ENCODE assay signal across 10 cellular contexts in genomic region chr5:119386945-119387344, GRCh38. TPM values are rescaled to one million over a fixed set of nuclear protein-coding genes. Genes with fewer than 3 reads are reported as not detected.
A peak's percentile ranks its signal among the peaks of the same experiment; 100 is the strongest.
DNase-seq lines count a peak whose midpoint lies in the region; ATAC-seq and TF ChIP-seq lines count a peak whose summit lies in the region.
"Had no signal": no experiment of that assay in that cellular context is flagged by ENCODE, and none has a peak within 500 bp of the region (broad histone marks: within the 10 kb centered on the region; RNA-seq: fewer than 3 reads in every experiment).

No MANE protein-coding gene starts in this region.

- H3K4me3 Mint-ChIP-seq in CD8-positive, alpha-beta memory T cell = peak overlapping the region in 2 of 7 donors; percentile 52 to 53
- H3K4me3 Mint-ChIP-seq in T-cell = peak overlapping the region in 1 of 3 donors; percentile 2
- H3K4me3 Mint-ChIP-seq in naive thymus-derived CD8-positive, alpha-beta T cell = peak overlapping the region in 4 of 10 donors; percentile 10 to 55 (median 26)

- no peak overlapping the region for H2BK120ac ChIP-seq in neuronal stem cell (ENCODE audit: low read depth, low read length)

- H3K4me2 ChIP-seq in fibroblast of lung (ENCODE audit: extremely low read depth, insufficient read depth, low read length) (no peak overlapping the region), neuronal stem cell (ENCODE audit: insufficient read depth, low read length, poor library complexity, severe bottlenecking) (no peak overlapping the region)

- H2AK5ac ChIP-seq in neuronal stem cell (ENCODE audit: low read depth, low read length) = no peak overlapping the region

- no peak overlapping the region for H2BK15ac ChIP-seq in neuronal stem cell (ENCODE audit: low read length)

- peaks cover 70% of the 10 kb centered on the region for H3K4me1 ChIP-seq in CD8-positive, alpha-beta memory T cell (ENCODE audit: insufficient read depth, low read length)
- H3K4me1 ChIP-seq in fibroblast of lung (ENCODE audit: control insufficient read depth, extremely low read depth, insufficient read depth, low read length) (peaks cover 6% of the 10 kb centered on the region), neuronal stem cell (ENCODE audit: control insufficient read depth in 2 of 2, insufficient read depth in 1 of 2, low read depth in 1 of 2, low read length in 2 of 2) (peaks cover 0 to 3% of the 10 kb centered on the region in 2 donors)

- DNase-seq in CD8-positive, alpha-beta memory T cell = no peak
- DNase-seq in T-cell (no peak), fibroblast of lung (ENCODE audit: low read depth in 2 of 2) (peak; percentile 37 to 54), DMS79 (lab: John Stamatoyannopoulos, UW) (no peak), C1 segment of cervical spinal cord (lab: John Stamatoyannopoulos, UW) (no peak), neuronal stem cell (ENCODE audit: low spot score) (no peak)
- no peak for DNase-seq in naive thymus-derived CD8-positive, alpha-beta T cell
- DNase-seq: anterior cingulate cortex; stimulated activated CD4-positive, alpha-beta T cell treated with anti-CD3 and anti-CD28 coated beads, Interleukin-4, amount 100 ng/mL, for 1 hour had no signal

- H3K4me1 Mint-ChIP-seq in CD8-positive, alpha-beta memory T cell = peaks cover 79 to 97% (median 97%) of the 10 kb centered on the region in 3 donors
- peaks cover 90 to 95% (median 94%) of the 10 kb centered on the region in 3 donors for H3K4me1 Mint-ChIP-seq in T-cell
- peaks cover 39 to 97% (median 81%) of the 10 kb centered on the region in 4 donors for H3K4me1 Mint-ChIP-seq in naive thymus-derived CD8-positive, alpha-beta T cell

- H2BK5ac ChIP-seq in neuronal stem cell (ENCODE audit: low read length) = no peak overlapping the region

- no peaks in the 10 kb centered on the region for H3K9me3 Mint-ChIP-seq in CD8-positive, alpha-beta memory T cell
- H3K9me3 Mint-ChIP-seq in T-cell = no peaks in the 10 kb centered on the region
- no peaks in the 10 kb centered on the region for H3K9me3 Mint-ChIP-seq in naive thymus-derived CD8-positive, alpha-beta T cell

- no peak overlapping the region for H3K4ac ChIP-seq in neuronal stem cell (ENCODE audit: low read length)

- H2AFZ ChIP-seq in fibroblast of lung (ENCODE audit: low read length) (no peak overlapping the region), neuronal stem cell (ENCODE audit: low read length) (no peak overlapping the region)

- no peaks in the 10 kb centered on the region for H3K27me3 Mint-ChIP-seq in CD8-positive, alpha-beta memory T cell
- no peaks in the 10 kb centered on the region for H3K27me3 Mint-ChIP-seq in T-cell
- H3K27me3 Mint-ChIP-seq in naive thymus-derived CD8-positive, alpha-beta T cell = no peaks in the 10 kb centered on the region

- H3K4me3 ChIP-seq in CD8-positive, alpha-beta memory T cell (ENCODE audit: low read length) = no peak overlapping the region
- H3K4me3 ChIP-seq in fibroblast of lung (replicated peaks in 1 of 4; ENCODE audit: control extremely low read depth in 1 of 4, insufficient read depth in 1 of 4, low read depth in 3 of 4, low read length in 4 of 4) = no peak overlapping the region
- H3K4me3 ChIP-seq in neuronal stem cell (ENCODE audit: low read length in 2 of 2) = no peak overlapping the region

- H3K9me3 ChIP-seq in CD8-positive, alpha-beta memory T cell (ENCODE audit: low read length) = no peaks in the 10 kb centered on the region
- H3K9me3 ChIP-seq in fibroblast of lung (ENCODE audit: control insufficient read depth, insufficient read depth, low read depth, low read length) (no peaks in the 10 kb centered on the region), neuronal stem cell (replicated peaks in 1 of 2; ENCODE audit: control insufficient read depth in 2 of 2, insufficient read depth in 1 of 2, low read depth in 1 of 2, low read length in 2 of 2) (no peaks in the 10 kb centered on the region)

- H4K91ac ChIP-seq in neuronal stem cell (ENCODE audit: low read depth, low read length, poor library complexity) = no peak overlapping the region

- H3K23ac ChIP-seq in neuronal stem cell (ENCODE audit: low read depth, low read length, poor library complexity) = no peak overlapping the region

- H2BK12ac ChIP-seq in neuronal stem cell (ENCODE audit: low read length) = no peak overlapping the region

- H3K27me3 ChIP-seq in CD8-positive, alpha-beta memory T cell (ENCODE audit: insufficient read depth, low read length, poor library complexity, severe bottlenecking) = no peaks in the 10 kb centered on the region
- no peaks in the 10 kb centered on the region for H3K27me3 ChIP-seq in fibroblast of lung (ENCODE audit: control insufficient read depth, insufficient read depth, low read length)
- H3K27me3 ChIP-seq in neuronal stem cell (ENCODE audit: control insufficient read depth in 3 of 3, insufficient read depth in 3 of 3, low read depth in 1 of 3, low read length in 3 of 3) = no peaks in the 10 kb centered on the region

- H4K8ac ChIP-seq in neuronal stem cell (ENCODE audit: low read depth, low read length) = no peak overlapping the region

- H3K14ac ChIP-seq in neuronal stem cell (ENCODE audit: low read length) = no peak overlapping the region

- TF ChIP-seq CTCF in fibroblast of lung (conservative IDR thresholded peaks at IDR 0.05 in 1 of 2, IDR thresholded peaks at IDR 0.05 in 1 of 2; ENCODE audit: low read depth in 1 of 2, low read length in 2 of 2) = no peak

- peak overlapping the region in 6 of 8 donors; percentile 71 to 91 (median 80) for H3K27ac Mint-ChIP-seq in CD8-positive, alpha-beta memory T cell
- H3K27ac Mint-ChIP-seq in T-cell = peak overlapping the region; percentile 84 to 91
- peak overlapping the region in 9 of 10 donors; percentile 15 to 91 (median 83) for H3K27ac Mint-ChIP-seq in naive thymus-derived CD8-positive, alpha-beta T cell

- POLR2A ChIA-PET in CD8-positive, alpha-beta memory T cell (lab: Charles Lee) = interaction anchor here (0.6 to 1.2 kb wide), 2 partner anchors 57 to 63 kb away, joined by 3 to 4 read pairs; no protein-coding TSS in a partner anchor
- POLR2A ChIA-PET in T-cell (lab: Charles Lee) = no interaction called here
- POLR2A ChIA-PET in naive thymus-derived CD8-positive, alpha-beta T cell (lab: Charles Lee) = interaction anchor here (1.9 kb wide), 1 partner anchor 14 kb away, joined by 8 read pairs; no protein-coding TSS in a partner anchor

- H3K36me3 ChIP-seq in CD8-positive, alpha-beta memory T cell (ENCODE audit: insufficient read depth, low read length) = no peaks in the 10 kb centered on the region
- no peaks in the 10 kb centered on the region for H3K36me3 ChIP-seq in fibroblast of lung (ENCODE audit: control insufficient read depth, insufficient read depth, low read length)
- H3K36me3 ChIP-seq in neuronal stem cell (replicated peaks in 1 of 2; ENCODE audit: control insufficient read depth in 2 of 2, insufficient read depth in 2 of 2, low read length in 2 of 2) = no peaks in the 10 kb centered on the region

- no peak for ATAC-seq in T-cell (replicated peaks in 1 of 4)
- ATAC-seq in naive thymus-derived CD8-positive, alpha-beta T cell = no peak
- ATAC-seq in GM21447 (IDR thresholded peaks at IDR 0.05; ENCODE audit: unreplicated experiment) = no peak

- no peak overlapping the region for H3K27ac ChIP-seq in CD8-positive, alpha-beta memory T cell (ENCODE audit: low read depth, low read length)
- H3K27ac ChIP-seq in fibroblast of lung (ENCODE audit: insufficient read depth, low read length) = no peak overlapping the region
- no peak overlapping the region for H3K27ac ChIP-seq in neuronal stem cell (replicated peaks; ENCODE audit: low read length)

- WGBS in neuronal stem cell (ENCODE audit: extremely low coverage in 2 of 2, insufficient read length in 2 of 2, insufficient replicate concordance in 1 of 2), 2 donors = no CpG with 5 or more reads among the region's 4 CpGs

- no peaks in the 10 kb centered on the region for H3K79me1 ChIP-seq in neuronal stem cell (ENCODE audit: low read depth, low read length)

- H4K20me1 ChIP-seq in fibroblast of lung (ENCODE audit: control insufficient read depth, extremely low read depth, insufficient read depth, low read length) = no peaks in the 10 kb centered on the region

- no peak overlapping the region for H3K9ac ChIP-seq in fibroblast of lung (ENCODE audit: insufficient read depth, low read length)
- no peak overlapping the region for H3K9ac ChIP-seq in neuronal stem cell (ENCODE audit: low read depth, low read length, poor library complexity)

- peaks cover 0 to 27% (median 5%) of the 10 kb centered on the region in 3 donors for H3K36me3 Mint-ChIP-seq in CD8-positive, alpha-beta memory T cell
- H3K36me3 Mint-ChIP-seq in T-cell = peaks cover 32% of the 10 kb centered on the region
- peaks cover 0 to 51% (median 13%) of the 10 kb centered on the region in 3 donors for H3K36me3 Mint-ChIP-seq in naive thymus-derived CD8-positive, alpha-beta T cell

- CTCF ChIA-PET in CD8-positive, alpha-beta memory T cell (lab: Charles Lee) = interaction anchor here (1.2 kb wide), 1 partner anchor 25 kb away, joined by 3 read pairs; no protein-coding TSS in a partner anchor
- CTCF ChIA-PET in T-cell (lab: Charles Lee) = interaction anchor here in 1 of 2 donors (1.0 to 2.3 kb wide), 2 partner anchors 25 to 71 kb away, joined by 3 to 8 read pairs; no protein-coding TSS in a partner anchor

- no peaks in the 10 kb centered on the region for H3K79me2 ChIP-seq in fibroblast of lung (ENCODE audit: control insufficient read depth, insufficient read depth, low read length)

- no peak overlapping the region for H3K18ac ChIP-seq in neuronal stem cell (ENCODE audit: low read length)

RNA-seq across cellular contexts. Expression of gene TNFAIP8, which starts 31.1 kb away (rescaled TPM):
- 100 to 1,000 TPM; 295 to 311 TPM for total RNA-seq in CD8-positive, alpha-beta memory T cell
- polyA plus RNA-seq in CD8-positive, alpha-beta memory T cell = 207 TPM
- total RNA-seq in T-cell (100 to 1,000 TPM; 128 to 145 (median 135) TPM), fibroblast of lung (30.6 and 37.7 TPM in 2 replicates)
- 23.8 and 36.7 TPM in 2 replicates for polyA plus RNA-seq in fibroblast of lung
- polyA plus RNA-seq in fibroblast of lung (2012) = 19.8 and 25.7 TPM in 2 replicates
- polyA minus RNA-seq in fibroblast of lung (ENCODE audit: low replicate concordance) = 0.74 and 3.5 TPM in 2 replicates
- 100 to 1,000 TPM; 176 to 177 TPM for total RNA-seq in naive thymus-derived CD8-positive, alpha-beta T cell
- polyA plus RNA-seq in naive thymus-derived CD8-positive, alpha-beta T cell = 100 to 1,000 TPM; 175 to 220 (median 188) TPM
- polyA plus RNA-seq in neuronal stem cell (2013, experiment 1 of 2) = 13.5 TPM
- polyA plus RNA-seq in neuronal stem cell (2013, experiment 2 of 2) = 13.8 TPM

Comparison
In these comparisons a context has a peak if more than half of its experiments do, and no peak if none do; other contexts are left out.
1. DNase-seq: peak in fibroblast of lung (2 of 2); none in CD8-positive, alpha-beta memory T cell (0 of 5), T-cell (0 of 34), naive thymus-derived CD8-positive, alpha-beta T cell (0 of 10), DMS79 (single experiment), C1 segment of cervical spinal cord (0 of 14) and neuronal stem cell (single experiment).
2. POLR2A ChIA-PET loops: an anchor here in CD8-positive, alpha-beta memory T cell (0.6 to 1.2 kb wide) and naive thymus-derived CD8-positive, alpha-beta T cell (1.9 kb wide); none called in T-cell.
3. Peak in every context shown above with its lines, with median percentiles within 50 percentile points of each other: H3K27ac Mint-ChIP-seq.